In genomic region chr14:49861581-49861922, GRCh38 we compare ENCODE assay signal across 8 cellular contexts. TPM values are rescaled to one million over a fixed set of nuclear protein-coding genes. Genes with fewer than 3 reads are reported as not detected.
DNase-seq lines count a peak whose midpoint lies in the region; ATAC-seq and TF ChIP-seq lines count a peak whose summit lies in the region.

No MANE protein-coding gene starts in this region.

- DNase-seq in CD14-positive monocyte (ENCODE audit: low spot score) (peak; percentile 64), NCI-H446 treated with DMSO at 0.1 percent for 48 hours (lab: John Stamatoyannopoulos, UW) (peak; percentile 72), lung microvascular endothelial cell (ENCODE audit: low read depth in 2 of 2) (peak; percentile 43 to 70)
- peak; percentile 88 for DNase-seq in activated CD4-positive, alpha-beta T cell treated with anti-CD3 and anti-CD28 coated beads, Interleukin-2, amount 10 ng/mL, durations not matched to agents 24 days and 14 days
- DNase-seq in effector CD8-positive, alpha-beta T cell (lab: John Stamatoyannopoulos, UW) = peak; percentile 26
- DNase-seq in stimulated activated CD8-positive, alpha-beta memory T cell treated with anti-CD3 and anti-CD28 coated beads, Interleukin-12 subunit alpha, Interleukin-12 subunit beta, amount 100 ng/mL, for 1 hour (ENCODE audit: low read depth) = peak; percentile 30

- intact Hi-C loops in CD14-positive monocyte (cut with micrococcal nuclease) = loop anchor here (5.0 kb wide), 3 partner anchors 36 to 256 kb away; partner anchors contain the start of gene VCPKMT (in 1 of the 2)
- intact Hi-C loops in activated CD4-positive, alpha-beta T cell treated with anti-CD3 and anti-CD28 coated beads, Interleukin-2, amount 10 ng/mL, durations not matched to agents 24 days and 14 days (cut with micrococcal nuclease) = loop anchor here (10.0 kb wide), 1 partner anchor 963 kb away; no protein-coding TSS in a partner anchor

- H3K9me3 Mint-ChIP-seq in CD14-positive monocyte = peaks cover 0 to 7% (median 3%) of the 10 kb centered on the region in 7 donors
- H3K9me3 Mint-ChIP-seq in activated CD4-positive, alpha-beta T cell treated with anti-CD3 and anti-CD28 coated beads, Interleukin-2, amount 10 ng/mL, durations not matched to agents 24 days and 14 days = no peaks in the 10 kb centered on the region

- no peak overlapping the region for H3K27ac Mint-ChIP-seq in CD14-positive monocyte
- no peak overlapping the region for H3K27ac Mint-ChIP-seq in activated CD4-positive, alpha-beta T cell treated with anti-CD3 and anti-CD28 coated beads, Interleukin-2, amount 10 ng/mL, durations not matched to agents 24 days and 14 days

- no peaks in the 10 kb centered on the region for H3K36me3 Mint-ChIP-seq in CD14-positive monocyte
- H3K36me3 Mint-ChIP-seq in activated CD4-positive, alpha-beta T cell treated with anti-CD3 and anti-CD28 coated beads, Interleukin-2, amount 10 ng/mL, durations not matched to agents 24 days and 14 days (ENCODE audit: low read depth) = peaks cover 2% of the 10 kb centered on the region

- H3K4me3 Mint-ChIP-seq in CD14-positive monocyte = peak overlapping the region in 1 of 2 donors; percentile 98
- H3K4me3 Mint-ChIP-seq in activated CD4-positive, alpha-beta T cell treated with anti-CD3 and anti-CD28 coated beads, Interleukin-2, amount 10 ng/mL, durations not matched to agents 24 days and 14 days = no peak overlapping the region

- ATAC-seq in GM21786 (IDR thresholded peaks at IDR 0.05; ENCODE audit: unreplicated experiment) (peak; percentile 7), HG03139 (IDR thresholded peaks at IDR 0.05; ENCODE audit: unreplicated experiment) (no peak)

- peaks cover 22% of the 10 kb centered on the region for H3K4me1 Mint-ChIP-seq in CD14-positive monocyte
- peaks cover 18% of the 10 kb centered on the region for H3K4me1 Mint-ChIP-seq in activated CD4-positive, alpha-beta T cell treated with anti-CD3 and anti-CD28 coated beads, Interleukin-2, amount 10 ng/mL, durations not matched to agents 24 days and 14 days

- H3K27me3 Mint-ChIP-seq in CD14-positive monocyte (ENCODE audit: low read depth in 3 of 3) = peaks cover 0 to 5% (median 0%) of the 10 kb centered on the region in 3 donors
- peaks cover 4% of the 10 kb centered on the region for H3K27me3 Mint-ChIP-seq in activated CD4-positive, alpha-beta T cell treated with anti-CD3 and anti-CD28 coated beads, Interleukin-2, amount 10 ng/mL, durations not matched to agents 24 days and 14 days

- no peak for TF ChIP-seq CTCF in CD14-positive monocyte (IDR thresholded peaks at IDR 0.05)

RNA-seq across cellular contexts. Expression of gene NEMF, which starts 9.0 kb away (rescaled TPM):
- polyA plus RNA-seq in CD14-positive monocyte = 10 to 100 TPM; 18.3 to 27.6 TPM
- 65.8 and 75.4 TPM in 2 replicates for total RNA-seq in activated CD4-positive, alpha-beta T cell treated with anti-CD3 and anti-CD28 coated beads, Interleukin-2, amount 10 ng/mL, durations not matched to agents 24 days and 14 days
- total RNA-seq in lung microvascular endothelial cell = 38.8 and 54.6 TPM in 2 replicates

RNA-seq across cellular contexts. Expression of gene ARF6, which starts 31.3 kb away (rescaled TPM):
- polyA plus RNA-seq in CD14-positive monocyte = 100 to 1,000 TPM; 120 to 136 TPM
- total RNA-seq in activated CD4-positive, alpha-beta T cell treated with anti-CD3 and anti-CD28 coated beads, Interleukin-2, amount 10 ng/mL, durations not matched to agents 24 days and 14 days = 154 and 160 TPM in 2 replicates
- total RNA-seq in lung microvascular endothelial cell = 40.3 and 55.8 TPM in 2 replicates

Comparison
In these comparisons a context has a peak if more than half of its experiments do, and no peak if none do; other contexts are left out.
1. DNase-seq: peak in every context shown above with its lines; median percentile 88 in activated CD4-positive, alpha-beta T cell treated with anti-CD3 and anti-CD28 coated beads, Interleukin-2, amount 10 ng/mL, durations not matched to agents 24 days and 14 days; 72 in NCI-H446 treated with DMSO at 0.1 percent for 48 hours; 64 in CD14-positive monocyte; 56 in lung microvascular endothelial cell; 30 in stimulated activated CD8-positive, alpha-beta memory T cell treated with anti-CD3 and anti-CD28 coated beads, Interleukin-12 subunit alpha, Interleukin-12 subunit beta, amount 100 ng/mL, for 1 hour; 26 in effector CD8-positive, alpha-beta T cell.